9 cellular contexts compared by ENCODE assay signal in genomic region chr19:36420961-36421748, GRCh38. TPM values are rescaled to one million over a fixed set of nuclear protein-coding genes. Genes with fewer than 3 reads are reported as not detected.
DNase-seq lines count a peak whose midpoint lies in the region; ATAC-seq, FAIRE-seq and TF ChIP-seq lines count a peak whose summit lies in the region.
"Had no signal": no experiment of that assay in that cellular context is flagged by ENCODE, and none has a peak within 500 bp of the region (broad histone marks: within the 10 kb centered on the region; RNA-seq: fewer than 3 reads in every experiment).

No MANE protein-coding gene starts in this region.

- H3K27ac ChIP-seq in dorsolateral prefrontal cortex: peak overlapping the region in 23 of 59 donors; percentile 4 to 75 (median 51)
- no peak overlapping the region for H3K27ac ChIP-seq in lower lobe of right lung
- peak overlapping the region in 2 of 4 donors; percentile 46 to 56 for H3K27ac ChIP-seq in transverse colon

- H3K27ac Mint-ChIP-seq in activated CD4-positive, alpha-beta T cell treated with anti-CD3 and anti-CD28 coated beads, Interleukin-2, amount 10 ng/mL, durations not matched to agents 24 days and 14 days: no peak overlapping the region

- H3K9me3 ChIP-seq in lower lobe of right lung (no peaks in the 10 kb centered on the region), transverse colon (no peaks in the 10 kb centered on the region)

- H3K27me3 Mint-ChIP-seq in activated CD4-positive, alpha-beta T cell treated with anti-CD3 and anti-CD28 coated beads, Interleukin-2, amount 10 ng/mL, durations not matched to agents 24 days and 14 days: peaks cover 6% of the 10 kb centered on the region

- ATAC-seq in lower lobe of right lung (no peak), GM19328 (IDR thresholded peaks at IDR 0.05; ENCODE audit: unreplicated experiment) (no peak), HG03175 (IDR thresholded peaks at IDR 0.05; ENCODE audit: unreplicated experiment) (no peak)

- H3K4me1 ChIP-seq in lower lobe of right lung (peaks cover 12% of the 10 kb centered on the region), transverse colon (peaks cover 7 to 19% (median 13%) of the 10 kb centered on the region in 4 donors)

- no peaks in the 10 kb centered on the region for H3K36me3 ChIP-seq in lower lobe of right lung
- H3K36me3 ChIP-seq in transverse colon: no peaks in the 10 kb centered on the region

- no peaks in the 10 kb centered on the region for H3K27me3 ChIP-seq in dorsolateral prefrontal cortex
- H3K27me3 ChIP-seq in lower lobe of right lung (ENCODE audit: low read depth): peaks cover 17% of the 10 kb centered on the region
- peaks cover 11% of the 10 kb centered on the region for H3K27me3 ChIP-seq in transverse colon

- H3K4me3 ChIP-seq in dorsolateral prefrontal cortex (peak overlapping the region; percentile 34 to 74 (median 60)), lower lobe of right lung (peak overlapping the region; percentile 54), transverse colon (peak overlapping the region; percentile 20 to 38 (median 27))

- DNase-seq in activated CD4-positive, alpha-beta T cell treated with anti-CD3 and anti-CD28 coated beads, Interleukin-2, amount 10 ng/mL, durations not matched to agents 24 days and 14 days: peak; percentile 54
- DNase-seq in activated CD4-positive, alpha-beta T cell treated with anti-CD3 and anti-CD28 coated beads, Interleukin-2, amount 50 U/mL, for 4 hours: no peak
- DNase-seq in dorsolateral prefrontal cortex (peak in 8 of 10 donors; percentile 7 to 57 (median 42)), lower lobe of right lung (no peak), transverse colon (no peak), urothelium cell line (ENCODE audit: low spot score) (no peak)

- WGBS in transverse colon (ENCODE audit: low coverage in 1 of 2), 2 donors: 44 to 45% methylated on average over 13 to 46 of the region's 61 CpGs

- intact Hi-C loops in activated CD4-positive, alpha-beta T cell treated with anti-CD3 and anti-CD28 coated beads, Interleukin-2, amount 10 ng/mL, durations not matched to agents 24 days and 14 days (cut with micrococcal nuclease): no loop called here
- intact Hi-C loops in dorsolateral prefrontal cortex (cut with DNase I) (no loop called here), lower lobe of right lung (cut with DNase I) (no loop called here), transverse colon (cut with DNase I; ENCODE audit: low total_unique reads) (no loop called here)

- no peak for TF ChIP-seq EP300 in transverse colon (IDR thresholded peaks at IDR 0.05; ENCODE audit: low read depth)

- H3K9me3 Mint-ChIP-seq in activated CD4-positive, alpha-beta T cell treated with anti-CD3 and anti-CD28 coated beads, Interleukin-2, amount 10 ng/mL, durations not matched to agents 24 days and 14 days: peaks cover 40% of the 10 kb centered on the region

- in situ Hi-C loops in transverse colon (cut with MboI; ENCODE audit: low pct_ligation_motif_present in 1 of 4, low pct_unique_long_range_greater_than_20kb in 1 of 4, low sequenced_read_pairs in 3 of 4): no loop called here

- no peak for FAIRE-seq in urothelium cell line (lab: Jason Lieb, UNC)
- FAIRE-seq: endometrium had no signal

- H3K36me3 Mint-ChIP-seq in activated CD4-positive, alpha-beta T cell treated with anti-CD3 and anti-CD28 coated beads, Interleukin-2, amount 10 ng/mL, durations not matched to agents 24 days and 14 days (ENCODE audit: low read depth): peaks cover 28% of the 10 kb centered on the region

- H3K4me1 Mint-ChIP-seq in activated CD4-positive, alpha-beta T cell treated with anti-CD3 and anti-CD28 coated beads, Interleukin-2, amount 10 ng/mL, durations not matched to agents 24 days and 14 days: peaks cover 14% of the 10 kb centered on the region

- no peak for TF ChIP-seq POLR2A in transverse colon (IDR thresholded peaks at IDR 0.05)

- TF ChIP-seq CTCF in dorsolateral prefrontal cortex (IDR thresholded peaks at IDR 0.05 in 54 of 56, conservative IDR thresholded peaks at IDR 0.05 in 2 of 56; ENCODE audit: low read depth in 1 of 56, partially characterized antibody in 56 of 56): no peak
- no peak for TF ChIP-seq CTCF in lower lobe of right lung (IDR thresholded peaks at IDR 0.05)
- TF ChIP-seq CTCF in transverse colon (IDR thresholded peaks at IDR 0.05): no peak

- H3K4me3 Mint-ChIP-seq in activated CD4-positive, alpha-beta T cell treated with anti-CD3 and anti-CD28 coated beads, Interleukin-2, amount 10 ng/mL, durations not matched to agents 24 days and 14 days: peak overlapping the region; percentile 42

RNA-seq across cellular contexts. Expression of gene ZFP82, which starts 2.7 kb away (rescaled TPM):
- 4.4 and 4.8 TPM in 2 replicates for total RNA-seq in activated CD4-positive, alpha-beta T cell treated with anti-CD3 and anti-CD28 coated beads, Interleukin-2, amount 10 ng/mL, durations not matched to agents 24 days and 14 days
- total RNA-seq in dorsolateral prefrontal cortex: 10 to 100 TPM in 119 of 120 experiments, 1 to 10 TPM in 1; 7.3 to 21.1 (median 13.8) TPM
- 4.0 TPM for total RNA-seq in lower lobe of right lung
- total RNA-seq in transverse colon: 1 to 10 TPM in 3 of 4 donors, under 1 TPM in 1; 0.80 to 3.7 (median 2.4) TPM

RNA-seq across cellular contexts. Expression of gene ZFP14, which starts 42.2 kb away (rescaled TPM):
- total RNA-seq in activated CD4-positive, alpha-beta T cell treated with anti-CD3 and anti-CD28 coated beads, Interleukin-2, amount 10 ng/mL, durations not matched to agents 24 days and 14 days: 2.2 and 3.2 TPM in 2 replicates
- total RNA-seq in dorsolateral prefrontal cortex (10 to 100 TPM; 12.3 to 23.4 (median 16.5) TPM), lower lobe of right lung (7.7 TPM), transverse colon (10 to 100 TPM in 1 of 4 donors, 1 to 10 TPM in 3; 2.2 to 10.3 (median 6.3) TPM)

Comparison
In these comparisons a context has a peak if more than half of its experiments do, and no peak if none do; other contexts are left out.
1. DNase-seq: peak in activated CD4-positive, alpha-beta T cell treated with anti-CD3 and anti-CD28 coated beads, Interleukin-2, amount 10 ng/mL, durations not matched to agents 24 days and 14 days (single experiment) and dorsolateral prefrontal cortex (8 of 10); none in activated CD4-positive, alpha-beta T cell treated with anti-CD3 and anti-CD28 coated beads, Interleukin-2, amount 50 U/mL, for 4 hours (0 of 2), lower lobe of right lung (single experiment), transverse colon (single experiment) and urothelium cell line (single experiment).
2. Peak in every context shown above with its lines, with median percentiles within 50 percentile points of each other: H3K4me3 ChIP-seq.